In the genomic region with DNA sequence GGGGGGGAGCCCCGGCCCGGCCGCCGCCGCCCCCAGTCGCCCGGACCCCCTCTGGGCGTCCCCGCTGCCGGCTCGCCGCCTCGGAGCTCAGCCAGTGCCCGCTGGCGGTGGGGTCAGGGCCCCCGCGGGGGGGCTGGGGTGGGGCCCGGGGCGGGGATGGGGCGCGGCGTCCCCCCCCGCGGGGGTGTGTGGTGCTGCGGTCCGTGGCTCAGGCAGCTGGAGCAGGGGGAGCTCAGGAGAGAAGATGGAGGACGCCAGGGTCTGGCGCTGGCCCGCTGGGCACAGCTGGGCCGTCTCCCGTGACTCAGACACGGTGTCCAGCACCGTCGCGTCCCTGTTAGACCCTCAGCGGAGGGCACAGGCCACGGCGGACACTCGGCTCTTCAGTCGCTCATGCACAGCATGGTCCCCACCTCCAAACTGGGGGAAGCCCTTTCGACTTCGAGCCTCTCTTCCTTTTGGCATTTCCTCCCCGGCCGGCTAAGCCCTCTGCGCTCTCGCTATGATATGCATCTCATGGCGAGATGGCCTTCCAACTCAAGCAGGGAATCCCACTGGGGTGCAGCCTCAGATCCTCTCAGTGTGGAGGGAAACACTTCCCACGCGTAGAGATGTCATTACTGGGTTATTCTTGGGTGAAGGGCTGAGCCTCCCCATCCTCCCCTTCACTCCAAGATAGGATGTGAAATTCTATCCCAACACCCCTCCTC, we compare ENCODE assay signal across 7 cellular contexts. TPM values are rescaled to one million over a fixed set of nuclear protein-coding genes. Genes with fewer than 3 reads are reported as not detected.
DNase-seq lines count a peak whose midpoint lies in the region; FAIRE-seq and TF ChIP-seq lines count a peak whose summit lies in the region.

No MANE protein-coding gene starts in this region.

- H3K4me2 ChIP-seq in skeletal muscle satellite cell (ENCODE audit: low read length), result peak overlapping the region; percentile 90

- H3K9ac ChIP-seq in iPS-20b (ENCODE audit: low read depth, low read length) (peak overlapping the region; percentile 88), skeletal muscle satellite cell (ENCODE audit: low read depth, low read length) (peak overlapping the region; percentile 86)

- TF ChIP-seq POLR2A in GM12891 (IDR thresholded peaks at IDR 0.05; ENCODE audit: low read depth, low read length) (peak; percentile 91), H54 (IDR thresholded peaks at IDR 0.05; ENCODE audit: low read depth, low read length) (peak; percentile 81), breast epithelium (IDR thresholded peaks at IDR 0.05) (no peak)

- FAIRE-seq in GM12891 (lab: Jason Lieb, UNC), result peak; percentile 67
- FAIRE-seq in H54 (lab: Jason Lieb, UNC), result no peak

- DNase-seq in GM12891 (ENCODE audit: insufficient read length, low spot score) (peak; percentile 74), H54 (ENCODE audit: insufficient read length, low spot score) (peak; percentile 90), LNCaP clone FGC (ENCODE audit: low read depth) (no peak), SW 1271 (lab: John Stamatoyannopoulos, UW) (peak; percentile 27 to 67), breast epithelium (ENCODE audit: low spot score in 2 of 2) (peak; percentile 56 to 66)

- peak overlapping the region; percentile 69 for H3K4me3 ChIP-seq in LNCaP clone FGC (ENCODE audit: low read depth, low read length)
- peak overlapping the region; percentile 87 to 93 (median 92) for H3K4me3 ChIP-seq in breast epithelium
- peak overlapping the region; percentile 85 for H3K4me3 ChIP-seq in iPS-20b (ENCODE audit: low read length)
- peak overlapping the region; percentile 84 for H3K4me3 ChIP-seq in skeletal muscle satellite cell (ENCODE audit: low read length)

- no peaks in the 10 kb centered on the region for H3K9me3 ChIP-seq in breast epithelium
- H3K9me3 ChIP-seq in iPS-20b (ENCODE audit: insufficient read depth, low read depth, low read length), result no peaks in the 10 kb centered on the region
- H3K9me3 ChIP-seq in skeletal muscle satellite cell (replicated peaks; ENCODE audit: low read length), result no peaks in the 10 kb centered on the region

- no peaks in the 10 kb centered on the region for H3K36me3 ChIP-seq in breast epithelium
- peaks cover 12% of the 10 kb centered on the region; the same call in 1 of the 2 replicates for H3K36me3 ChIP-seq in iPS-20b (ENCODE audit: insufficient read depth, low read depth, low read length)
- peaks cover 2% of the 10 kb centered on the region for H3K36me3 ChIP-seq in skeletal muscle satellite cell (ENCODE audit: insufficient read depth, low read length)

- H3K27me3 ChIP-seq in breast epithelium, result no peaks in the 10 kb centered on the region
- no peaks in the 10 kb centered on the region for H3K27me3 ChIP-seq in iPS-20b (ENCODE audit: insufficient read depth, low read length)
- H3K27me3 ChIP-seq in skeletal muscle satellite cell (ENCODE audit: control insufficient read depth, insufficient read depth, low read length), result no peaks in the 10 kb centered on the region

- intact Hi-C loops in breast epithelium (cut with DNase I; ENCODE audit: low total_unique reads), result loop anchor here (2.0 to 5.0 kb wide), 2 partner anchors 32 to 126 kb away; no protein-coding TSS in a partner anchor

- H3K4me1 ChIP-seq in breast epithelium, result peaks cover 0 to 14% of the 10 kb centered on the region in 2 donors
- H3K4me1 ChIP-seq in iPS-20b (ENCODE audit: insufficient read depth, low read length), result peaks cover 22% of the 10 kb centered on the region
- peaks cover 43% of the 10 kb centered on the region for H3K4me1 ChIP-seq in skeletal muscle satellite cell (ENCODE audit: control insufficient read depth, insufficient read depth, low read length)

- H3K27ac ChIP-seq in breast epithelium, result peak overlapping the region; percentile 99
- peak overlapping the region; percentile 81 for H3K27ac ChIP-seq in iPS-20b (ENCODE audit: low read length)

- TF ChIP-seq CTCF in LNCaP clone FGC (IDR thresholded peaks at IDR 0.05; ENCODE audit: control insufficient read depth, extremely low read depth, insufficient read depth) (no peak), breast epithelium (IDR thresholded peaks at IDR 0.05) (no peak)

TF ChIP-seq in GM12891, 5 proteins besides CTCF, POLR2A, EP300 and RAD21:
- peak; percentile 80; the same call in 1 of the 2 replicates for TF ChIP-seq TAF1 (IDR thresholded peaks at IDR 0.05; ENCODE audit: low read depth, low read length)
- TF ChIP-seq PAX5 (IDR thresholded peaks at IDR 0.05; ENCODE audit: insufficient read depth, low read length, severe bottlenecking), result no peak
- TF ChIP-seq POU2F2 (IDR thresholded peaks at IDR 0.05; ENCODE audit: low read depth, low read length), result peak; percentile 76
- no peak for TF ChIP-seq SPI1 (IDR thresholded peaks at IDR 0.05; ENCODE audit: low read depth, low read length)
- peak; percentile 93 for TF ChIP-seq POLR2AphosphoS5 (IDR thresholded peaks at IDR 0.05; ENCODE audit: low read depth, low read length)

RNA-seq across cellular contexts. Expression of a gene that starts 0.4 kb away (rescaled TPM):
- 9.9 TPM for polyA plus RNA-seq in GM12891 (2012; ENCODE audit: low read depth, missing spikeins)
- total RNA-seq in breast epithelium, result 10 to 100 TPM; 55.5 to 76.5 (median 66.9) TPM
- 24.6 and 24.9 TPM in 2 replicates for total RNA-seq in skeletal muscle satellite cell (2012; rRNA removed)

RNA-seq across cellular contexts. Expression of a gene that starts 18.6 kb away (rescaled TPM):
- polyA plus RNA-seq in GM12891 (2012; ENCODE audit: low read depth, missing spikeins), result 154 TPM
- total RNA-seq in breast epithelium, result 100 to 1,000 TPM; 176 to 202 (median 185) TPM
- total RNA-seq in skeletal muscle satellite cell (2012; rRNA removed), result 365 and 445 TPM in 2 replicates

RNA-seq across cellular contexts. Expression of a gene that starts 33.2 kb away (rescaled TPM):
- 0.78 TPM for polyA plus RNA-seq in GM12891 (2012; ENCODE audit: low read depth, missing spikeins)
- 10 to 100 TPM; 13.0 to 18.0 (median 14.5) TPM for total RNA-seq in breast epithelium
- total RNA-seq in skeletal muscle satellite cell (2012; rRNA removed), result 9.4 and 15.7 TPM in 2 replicates
